8 cellular contexts compared by ENCODE assay signal in the genomic region with DNA sequence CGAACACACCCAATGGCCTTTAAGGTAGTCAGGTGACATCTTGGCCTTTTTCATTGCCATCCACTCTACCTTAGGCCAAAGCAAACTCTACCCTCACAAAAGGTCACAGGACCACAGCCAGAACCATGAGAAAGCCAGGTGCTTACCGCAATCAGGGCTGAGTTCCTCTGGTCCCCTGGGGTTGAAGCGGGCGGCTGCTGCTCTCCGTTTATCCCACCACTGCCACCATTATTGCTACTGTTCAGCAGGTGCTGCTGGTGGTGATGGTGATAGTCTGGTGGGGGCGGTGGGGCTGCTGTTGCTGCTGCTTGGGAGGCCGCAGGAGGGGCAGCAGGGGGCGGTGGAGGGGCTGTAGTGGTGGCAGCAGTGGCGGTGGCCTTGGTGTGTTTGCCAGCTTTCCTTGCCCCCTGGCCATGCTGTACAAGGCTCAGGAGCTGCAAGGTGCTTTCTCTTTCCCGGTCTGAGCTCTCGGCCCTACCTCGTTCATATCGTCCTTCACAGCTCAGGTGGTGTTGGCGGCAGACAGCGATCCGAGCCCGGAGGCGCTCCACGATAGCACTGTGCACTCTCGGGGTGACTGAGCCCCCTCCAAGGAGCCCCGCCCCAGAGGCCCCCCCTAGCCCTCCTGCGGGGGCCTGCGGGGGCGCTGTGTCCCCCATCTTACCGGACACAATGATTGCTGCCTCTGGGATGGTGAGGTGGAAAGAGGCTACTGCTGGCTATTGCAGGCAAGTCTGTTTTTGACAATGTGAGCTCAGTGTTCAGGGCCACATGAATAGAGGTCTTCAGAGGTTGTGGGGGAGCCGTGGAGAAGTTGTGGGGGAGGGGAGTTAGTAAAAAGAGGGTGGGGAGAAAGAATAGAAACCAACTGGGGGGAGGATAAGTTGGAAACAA. TPM values are rescaled to one million over a fixed set of nuclear protein-coding genes. Genes with fewer than 3 reads are reported as not detected.
A peak's percentile ranks its signal among the peaks of the same experiment; 100 is the strongest.
DNase-seq lines count a peak whose midpoint lies in the region; ATAC-seq, FAIRE-seq and TF ChIP-seq lines count a peak whose summit lies in the region.

No MANE protein-coding gene starts in this region.

- ATAC-seq in GM19397 (IDR thresholded peaks at IDR 0.05; ENCODE audit: unreplicated experiment) (peak; percentile 31), lower lobe of right lung (peak; percentile 53 to 82), HG02610 (IDR thresholded peaks at IDR 0.05; ENCODE audit: unreplicated experiment) (no peak)

- H3K27me3 ChIP-seq in lower lobe of right lung (ENCODE audit: low read depth), result no peaks in the 10 kb centered on the region

- H3K4me3 ChIP-seq in coronary artery (peak overlapping the region; percentile 86), lower lobe of right lung (peak overlapping the region; percentile 82)

- H3K36me3 ChIP-seq in lower lobe of right lung, result no peaks in the 10 kb centered on the region

- DNase-seq in AG09319 (ENCODE audit: extremely low read depth, low read depth), result no peak
- peak; percentile 69 for DNase-seq in HTR-8/SVneo (ENCODE audit: insufficient read length, low spot score)
- DNase-seq in activated CD4-positive, alpha-beta T cell treated with anti-CD3 and anti-CD28 coated beads for 24 hours (ENCODE audit: low read depth in 2 of 2), result peak; percentile 34 to 39
- DNase-seq in coronary artery (ENCODE audit: low spot score), result peak; percentile 78
- DNase-seq in lower lobe of right lung, result peak; percentile 70
- DNase-seq in stimulated activated CD8-positive, alpha-beta memory T cell treated with anti-CD3 and anti-CD28 coated beads, Interleukin-12 subunit alpha, Interleukin-12 subunit beta, amount 100 ng/mL, for 4 hours (ENCODE audit: low read depth), result peak; percentile 44

- peak; percentile 56 for TF ChIP-seq CTCF in AG09319 (IDR thresholded peaks at IDR 0.05; ENCODE audit: low read depth, low read length)
- TF ChIP-seq CTCF in coronary artery (IDR thresholded peaks at IDR 0.05), result no peak
- TF ChIP-seq CTCF in lower lobe of right lung (IDR thresholded peaks at IDR 0.05), result peak; percentile 59

- H3K27ac ChIP-seq in coronary artery (peak overlapping the region; percentile 85 to 95), lower lobe of right lung (peak overlapping the region; percentile 85)

- H3K4me1 ChIP-seq in lower lobe of right lung, result peaks cover 48% of the 10 kb centered on the region

- intact Hi-C loops in lower lobe of right lung (cut with DNase I), result loop anchor here (10.0 kb wide), 1 partner anchor 287 kb away; no protein-coding TSS in a partner anchor

- no peaks in the 10 kb centered on the region for H3K9me3 ChIP-seq in lower lobe of right lung

- no peak for FAIRE-seq in HTR-8/SVneo (lab: Jason Lieb, UNC)

RNA-seq across cellular contexts. Expression of gene MAML2, which starts 1.5 kb away (rescaled TPM):
- total RNA-seq in lower lobe of right lung, result 31.5 TPM

RNA-seq across cellular contexts. Expression of gene CCDC82, which starts 48.2 kb away (rescaled TPM):
- 27.1 TPM for total RNA-seq in lower lobe of right lung

RNA-seq across cellular contexts. Expression of gene JRKL, which starts 48.3 kb away (rescaled TPM):
- 11.0 TPM for total RNA-seq in lower lobe of right lung
